ENCODE assay signal across 9 cellular contexts in genomic region chr1:162230096-162230495, GRCh38.
DNase-seq lines count a peak whose midpoint lies in the region; ATAC-seq and TF ChIP-seq lines count a peak whose summit lies in the region.
"Had no signal": no experiment of that assay in that cellular context is flagged by ENCODE, and none has a peak within 500 bp of the region (broad histone marks: within the 10 kb centered on the region; RNA-seq: fewer than 3 reads in every experiment).

No MANE protein-coding gene starts in this region.

- no peak overlapping the region for H3K4me2 ChIP-seq in GM23248 (ENCODE audit: unreplicated experiment)

- H3K27me3 Mint-ChIP-seq in endodermal cell (ENCODE audit: insufficient read depth) (peaks cover 8% of the 10 kb centered on the region), neural crest cell (ENCODE audit: low read depth) (no peaks in the 10 kb centered on the region)
- H3K27me3 Mint-ChIP-seq in activated CD4-positive, alpha-beta T cell treated with anti-CD3 and anti-CD28 coated beads, Interleukin-2, amount 10 ng/mL, durations not matched to agents 7 days and 5 days: peaks cover 36% of the 10 kb centered on the region

- H3K36me3 ChIP-seq in GM23248 (ENCODE audit: low read depth) (no peaks in the 10 kb centered on the region), endodermal cell (ENCODE audit: control insufficient read depth, insufficient read depth, low read length) (no peaks in the 10 kb centered on the region), uterus (no peaks in the 10 kb centered on the region)
- H3K36me3 ChIP-seq: vagina had no signal

- POLR2A ChIA-PET in activated CD4-positive, alpha-beta T cell treated with anti-CD3 and anti-CD28 coated beads, Interleukin-2, amount 10 ng/mL, durations not matched to agents 7 days and 5 days (lab: Charles Lee): no interaction called here

- no peaks in the 10 kb centered on the region for H3K9me3 Mint-ChIP-seq in endodermal cell
- no peaks in the 10 kb centered on the region for H3K9me3 Mint-ChIP-seq in neural crest cell
- no peaks in the 10 kb centered on the region for H3K9me3 Mint-ChIP-seq in activated CD4-positive, alpha-beta T cell treated with anti-CD3 and anti-CD28 coated beads, Interleukin-2, amount 10 ng/mL, durations not matched to agents 7 days and 5 days

- CTCF ChIA-PET in activated CD4-positive, alpha-beta T cell treated with anti-CD3 and anti-CD28 coated beads, Interleukin-2, amount 10 ng/mL, durations not matched to agents 7 days and 5 days (lab: Charles Lee): no interaction called here

- H3K79me2 ChIP-seq in GM23248 (ENCODE audit: insufficient read depth): no peaks in the 10 kb centered on the region

- H3K9me3 ChIP-seq in GM23248 (ENCODE audit: low read depth) (no peaks in the 10 kb centered on the region), endodermal cell (ENCODE audit: control insufficient read depth, low read length) (no peaks in the 10 kb centered on the region), uterus (no peaks in the 10 kb centered on the region)
- H3K9me3 ChIP-seq: vagina had no signal

- no peak overlapping the region for H3K4me3 ChIP-seq in GM23248
- no peak overlapping the region for H3K4me3 ChIP-seq in endodermal cell (ENCODE audit: low read length)
- no peak overlapping the region for H3K4me3 ChIP-seq in uterus
- H3K4me3 ChIP-seq: vagina had no signal

- H3K4me1 ChIP-seq in GM23248 (ENCODE audit: insufficient read depth): peaks cover 6% of the 10 kb centered on the region
- H3K4me1 ChIP-seq in endodermal cell (ENCODE audit: control insufficient read depth, insufficient read depth, low read length): no peaks in the 10 kb centered on the region
- H3K4me1 ChIP-seq in uterus: no peaks in the 10 kb centered on the region
- H3K4me1 ChIP-seq: vagina had no signal

- H2AFZ ChIP-seq in GM23248: no peak overlapping the region

- no peaks in the 10 kb centered on the region for H3K36me3 Mint-ChIP-seq in endodermal cell (ENCODE audit: low read depth)
- no peaks in the 10 kb centered on the region for H3K36me3 Mint-ChIP-seq in neural crest cell (ENCODE audit: low read depth)
- no peaks in the 10 kb centered on the region for H3K36me3 Mint-ChIP-seq in activated CD4-positive, alpha-beta T cell treated with anti-CD3 and anti-CD28 coated beads, Interleukin-2, amount 10 ng/mL, durations not matched to agents 7 days and 5 days (ENCODE audit: low read depth)

- intact Hi-C loops in uterus (cut with DNase I; ENCODE audit: low total_unique reads): no loop called here

- H3K27me3 ChIP-seq in GM23248 (replicated peaks; ENCODE audit: insufficient read depth) (no peaks in the 10 kb centered on the region), endodermal cell (ENCODE audit: control insufficient read depth, insufficient read depth, low read length, poor library complexity, severe bottlenecking) (no peaks in the 10 kb centered on the region), uterus (no peaks in the 10 kb centered on the region)
- H3K27me3 ChIP-seq: vagina had no signal

- H3K27ac ChIP-seq in GM23248 (no peak overlapping the region), endodermal cell (ENCODE audit: low read depth, low read length) (no peak overlapping the region), uterus (no peak overlapping the region)
- H3K27ac ChIP-seq: vagina had no signal

- TF ChIP-seq POLR2A in uterus (IDR thresholded peaks at IDR 0.05): no peak

- in situ Hi-C loops in GM23248 (cut with MboI): no loop called here

- H3K4me3 Mint-ChIP-seq in endodermal cell: no peak overlapping the region
- no peak overlapping the region for H3K4me3 Mint-ChIP-seq in neural crest cell
- H3K4me3 Mint-ChIP-seq in activated CD4-positive, alpha-beta T cell treated with anti-CD3 and anti-CD28 coated beads, Interleukin-2, amount 10 ng/mL, durations not matched to agents 7 days and 5 days: no peak overlapping the region

- TF ChIP-seq CTCF in endodermal cell (conservative IDR thresholded peaks at IDR 0.05) (peak; percentile 59), neural crest cell (conservative IDR thresholded peaks at IDR 0.05) (no peak), uterus (IDR thresholded peaks at IDR 0.05) (no peak)

- H3F3A ChIP-seq in GM23248 (ENCODE audit: insufficient read depth): peaks cover 7% of the 10 kb centered on the region; the same call in 1 of the 2 replicates

- no peaks in the 10 kb centered on the region for H4K20me1 ChIP-seq in GM23248 (ENCODE audit: insufficient read depth)

- WGBS in GM23248 (ENCODE audit: low coverage in 1 of 2, low lambda C conversion rate in 2 of 2, missing lambda C conversion rate in 2 of 2), 2 experiments: 33 to 55% methylated on average over 3 of the region's 3 CpGs
- 5 to 33% methylated on average over 3 of the region's 3 CpGs for WGBS in endodermal cell (ENCODE audit: insufficient coverage in 1 of 2, insufficient read length in 1 of 2), 2 experiments

- H3K9me2 ChIP-seq in GM23248 (ENCODE audit: insufficient read depth): no peaks in the 10 kb centered on the region

- DNase-seq in GM23248 (peak; percentile 23), NCI-H226 (peak; percentile 45), endodermal cell (peak; percentile 86), neural crest cell (ENCODE audit: low read depth, low spot score) (no peak), uterus (no peak), SK-N-DZ (ENCODE audit: low spot score) (no peak)
- DNase-seq in activated CD4-positive, alpha-beta T cell treated with anti-CD3 and anti-CD28 coated beads, Interleukin-2, amount 10 ng/mL, durations not matched to agents 7 days and 5 days: no peak

- H3K9ac ChIP-seq in GM23248 (no peak overlapping the region), endodermal cell (ENCODE audit: extremely low read depth, low read length, poor library complexity, severe bottlenecking) (no peak overlapping the region)

- no peak for ATAC-seq in HG02981 (IDR thresholded peaks at IDR 0.05; ENCODE audit: unreplicated experiment)

- H3K4me1 Mint-ChIP-seq in endodermal cell (peaks cover 24% of the 10 kb centered on the region), neural crest cell (peaks cover 28% of the 10 kb centered on the region)
- H3K4me1 Mint-ChIP-seq in activated CD4-positive, alpha-beta T cell treated with anti-CD3 and anti-CD28 coated beads, Interleukin-2, amount 10 ng/mL, durations not matched to agents 7 days and 5 days: no peaks in the 10 kb centered on the region

- no peak overlapping the region for H3K27ac Mint-ChIP-seq in endodermal cell
- peak overlapping the region; percentile 29 for H3K27ac Mint-ChIP-seq in neural crest cell (ENCODE audit: unreplicated experiment)
- H3K27ac Mint-ChIP-seq in activated CD4-positive, alpha-beta T cell treated with anti-CD3 and anti-CD28 coated beads, Interleukin-2, amount 10 ng/mL, durations not matched to agents 7 days and 5 days: no peak overlapping the region

Comparison
In these comparisons a context has a peak if more than half of its experiments do, and no peak if none do; other contexts are left out.
1. DNase-seq: peak in GM23248 (single experiment), NCI-H226 (single experiment) and endodermal cell (single experiment); none in neural crest cell (single experiment), activated CD4-positive, alpha-beta T cell treated with anti-CD3 and anti-CD28 coated beads, Interleukin-2, amount 10 ng/mL, durations not matched to agents 7 days and 5 days (single experiment), uterus (0 of 2) and SK-N-DZ (single experiment).